Comparison of ENCODE assay signal across 2 cellular contexts in genomic region chr3:119600732-119601131, GRCh38.
TF ChIP-seq lines count a peak whose summit lies in the region.

No MANE protein-coding gene starts in this region.

TF ChIP-seq in Ishikawa, 13 proteins besides CTCF, POLR2A, EP300 and RAD21:
- TF ChIP-seq TCF12 (IDR thresholded peaks at IDR 0.05; ENCODE audit: low read depth) (no peak), YY1 (IDR thresholded peaks at IDR 0.05; ENCODE audit: low read depth) (no peak), TEAD4 (IDR thresholded peaks at IDR 0.05) (no peak), FOXM1 (IDR thresholded peaks at IDR 0.05; ENCODE audit: borderline replicate concordance, low read depth) (no peak), CREB1 (IDR thresholded peaks at IDR 0.05; ENCODE audit: low read depth) (no peak), EGR1 (IDR thresholded peaks at IDR 0.05) (no peak), REST (IDR thresholded peaks at IDR 0.05; ENCODE audit: low read depth) (no peak), CEBPB (IDR thresholded peaks at IDR 0.05) (no peak), ZBTB7A (IDR thresholded peaks at IDR 0.05; ENCODE audit: low read depth) (no peak), USF1 (IDR thresholded peaks at IDR 0.05) (no peak), TAF1 (IDR thresholded peaks at IDR 0.05; ENCODE audit: low read depth) (no peak)

TF ChIP-seq in GM12878, 131 proteins besides CTCF, POLR2A, EP300 and RAD21 (continues in another document):
- TF ChIP-seq SRF (IDR thresholded peaks at IDR 0.05; ENCODE audit: low read depth in 2 of 2, low read length in 2 of 2), result no peak
- no peak for TF ChIP-seq STAT3 (IDR thresholded peaks at IDR 0.05; ENCODE audit: low read depth, low read length)
- TF ChIP-seq PBX3 (IDR thresholded peaks at IDR 0.05; ENCODE audit: insufficient replicate concordance, low read depth, low read length), result no peak
- no peak for TF ChIP-seq CHD1 (IDR thresholded peaks at IDR 0.05; ENCODE audit: low read depth, low read length)
- no peak for TF ChIP-seq ZNF622 (IDR thresholded peaks at IDR 0.05)
- no peak for TF ChIP-seq PAX8 (IDR thresholded peaks at IDR 0.05)
- no peak for TF ChIP-seq IRF5 (IDR thresholded peaks at IDR 0.05; ENCODE audit: borderline replicate concordance)
- no peak for TF ChIP-seq RFX5 (IDR thresholded peaks at IDR 0.05; ENCODE audit: low read depth, low read length)
- TF ChIP-seq PRDM15 (CRISPR knock-in tag; IDR thresholded peaks at IDR 0.05), result no peak
- TF ChIP-seq ZBTB40 (IDR thresholded peaks at IDR 0.05; ENCODE audit: borderline replicate concordance), result no peak
- TF ChIP-seq BRCA1 (IDR thresholded peaks at IDR 0.05; ENCODE audit: low read depth, low read length), result no peak
- TF ChIP-seq SP1 (IDR thresholded peaks at IDR 0.05; ENCODE audit: low read depth, low read length), result no peak
- TF ChIP-seq SUZ12 (IDR thresholded peaks at IDR 0.05; ENCODE audit: unreplicated experiment), result no peak
- peak; percentile 75; the same call in 1 of the 2 replicates for TF ChIP-seq SMC3 (IDR thresholded peaks at IDR 0.05; ENCODE audit: borderline replicate concordance, low read length)
- TF ChIP-seq IRF4 (IDR thresholded peaks at IDR 0.05; ENCODE audit: low read depth, low read length), result 0 out of 2 replicates have a peak, but pooled peaks have one; percentile 12
- TF ChIP-seq USF1 (IDR thresholded peaks at IDR 0.05; ENCODE audit: borderline replicate concordance, extremely low read length, insufficient read depth, low read depth, low read length), result no peak
- TF ChIP-seq SREBF2 (IDR thresholded peaks at IDR 0.05; ENCODE audit: low read length), result no peak
- TF ChIP-seq ASH2L (IDR thresholded peaks at IDR 0.05; ENCODE audit: borderline replicate concordance, low read depth), result no peak
- peak; percentile 92 for TF ChIP-seq SMARCA5 (IDR thresholded peaks at IDR 0.05)
- peak; percentile 45; the same call in 1 of the 2 replicates for TF ChIP-seq HCFC1 (IDR thresholded peaks at IDR 0.05; ENCODE audit: low read length)
- 0 out of 2 replicates have a peak, but pooled peaks have one; percentile 24 for TF ChIP-seq NR2F1 (conservative IDR thresholded peaks at IDR 0.05)
- peak in 1 of 2 experiments; percentile 58; a peak in 1 of 4 replicates for TF ChIP-seq BHLHE40 (IDR thresholded peaks at IDR 0.05; ENCODE audit: borderline replicate concordance in 1 of 2, low read depth in 2 of 2, low read length in 1 of 2)
- TF ChIP-seq TCF7 (IDR thresholded peaks at IDR 0.05; ENCODE audit: borderline replicate concordance), result no peak
- TF ChIP-seq PML (IDR thresholded peaks at IDR 0.05; ENCODE audit: low read length), result no peak
- TF ChIP-seq MLLT1 (IDR thresholded peaks at IDR 0.05), result peak; percentile 16; the same call in 1 of the 2 replicates
- no peak for TF ChIP-seq EED (IDR thresholded peaks at IDR 0.05; ENCODE audit: low read depth)
- no peak for TF ChIP-seq ZBTB33 (IDR thresholded peaks at IDR 0.05)
- peak; percentile 69; the same call in 1 of the 2 replicates for TF ChIP-seq DPF2 (IDR thresholded peaks at IDR 0.05)
- TF ChIP-seq NR2C1 (IDR thresholded peaks at IDR 0.05), result no peak
- no peak for TF ChIP-seq CHD4 (IDR thresholded peaks at IDR 0.05)
- no peak for TF ChIP-seq SMAD1 (IDR thresholded peaks at IDR 0.05; ENCODE audit: low read depth, partially characterized antibody)
- no peak for TF ChIP-seq HDAC6 (IDR thresholded peaks at IDR 0.05; ENCODE audit: unreplicated experiment)
- no peak for TF ChIP-seq CEBPB (IDR thresholded peaks at IDR 0.05; ENCODE audit: borderline replicate concordance in 1 of 2, low read depth in 2 of 2, low read length in 2 of 2)
- TF ChIP-seq RBBP5 (conservative IDR thresholded peaks at IDR 0.05), result no peak
- no peak for TF ChIP-seq NFYA (IDR thresholded peaks at IDR 0.05; ENCODE audit: borderline replicate concordance, low read depth, low read length)
- no peak for TF ChIP-seq ZBTB11 (CRISPR knock-in tag; IDR thresholded peaks at IDR 0.05)
- peak; percentile 17; the same call in 1 of the 2 replicates for TF ChIP-seq POLR2AphosphoS5 (IDR thresholded peaks at IDR 0.05; ENCODE audit: low read length)
- TF ChIP-seq ATF3 (IDR thresholded peaks at IDR 0.05; ENCODE audit: borderline replicate concordance, extremely low read depth, low read depth, low read length), result no peak
